ENCODE assay signal across 9 cellular contexts in genomic region chr20:38447931-38448675, GRCh38. TPM values are rescaled to one million over a fixed set of nuclear protein-coding genes. Genes with fewer than 3 reads are reported as not detected.
DNase-seq lines count a peak whose midpoint lies in the region; ATAC-seq, FAIRE-seq and TF ChIP-seq lines count a peak whose summit lies in the region.
"Had no signal": no experiment of that assay in that cellular context is flagged by ENCODE, and none has a peak within 500 bp of the region (broad histone marks: within the 10 kb centered on the region; RNA-seq: fewer than 3 reads in every experiment).

No MANE protein-coding gene starts in this region.

- DNase-seq in HL-60 (ENCODE audit: low read depth in 1 of 2, low spot score in 1 of 2) (peak; percentile 21 to 35), NCI-H510A (lab: John Stamatoyannopoulos, UW) (no peak), RCC 7860 (ENCODE audit: low spot score) (no peak)
- DNase-seq in activated CD4-positive, alpha-beta memory T cell treated with anti-CD3 and anti-CD28 coated beads for 36 hours = no peak

- H3K27ac Mint-ChIP-seq in activated CD4-positive, alpha-beta memory T cell treated with anti-CD3 and anti-CD28 coated beads for 36 hours = peak overlapping the region; percentile 52

- no peak for TF ChIP-seq CTCF in HL-60 (IDR thresholded peaks at IDR 0.05; ENCODE audit: insufficient read depth, low read length)

- no peaks in the 10 kb centered on the region for H3K27me3 Mint-ChIP-seq in activated CD4-positive, alpha-beta memory T cell treated with anti-CD3 and anti-CD28 coated beads for 36 hours

- H3K4me3 Mint-ChIP-seq in activated CD4-positive, alpha-beta memory T cell treated with anti-CD3 and anti-CD28 coated beads for 36 hours = peak overlapping the region; percentile 76

- FAIRE-seq in RCC 7860 (lab: Jason Lieb, UNC) = no peak

- H3K36me3 ChIP-seq in ES-I3 (ENCODE audit: insufficient read depth, low read length) (peaks cover 10% of the 10 kb centered on the region; the same call in 1 of the 2 replicates), mucosa of stomach (ENCODE audit: control insufficient read depth, insufficient read depth, low read length) (peaks cover 4% of the 10 kb centered on the region)

- H3K27ac ChIP-seq in HL-60 (replicated peaks) = no peak overlapping the region

- H3K4me1 ChIP-seq in ES-I3 (ENCODE audit: insufficient read depth, low read length) (peaks cover 5% of the 10 kb centered on the region; the same call in 1 of the 2 replicates), mucosa of stomach (ENCODE audit: control insufficient read depth, insufficient read depth, low read length) (peaks cover 23% of the 10 kb centered on the region)

- POLR2A ChIA-PET in activated CD4-positive, alpha-beta memory T cell treated with anti-CD3 and anti-CD28 coated beads for 36 hours (lab: Charles Lee) = interaction anchor here (0.5 to 6.4 kb wide), 3 partner anchors 14 to 24 kb away, joined by 3 to 100 read pairs (median 4); partner anchors contain the start of genes RALGAPB and SNHG17

- intact Hi-C loops in activated CD4-positive, alpha-beta memory T cell treated with anti-CD3 and anti-CD28 coated beads for 36 hours (cut with micrococcal nuclease) = no loop called here

- H3K27me3 ChIP-seq in HL-60 (ENCODE audit: insufficient read depth, poor library complexity, severe bottlenecking) (no peaks in the 10 kb centered on the region), mucosa of stomach (ENCODE audit: control insufficient read depth, insufficient read depth, low read length) (no peaks in the 10 kb centered on the region)
- H3K27me3 ChIP-seq: tibial nerve had no signal

- H3K36me3 Mint-ChIP-seq in activated CD4-positive, alpha-beta memory T cell treated with anti-CD3 and anti-CD28 coated beads for 36 hours = peaks cover 22% of the 10 kb centered on the region

- H3K9ac ChIP-seq in ES-I3 (ENCODE audit: low read depth, low read length) (peak overlapping the region; percentile 100; the same call in 1 of the 2 replicates), mucosa of stomach (ENCODE audit: low read length) (peak overlapping the region; percentile 24)

- CTCF ChIA-PET in activated CD4-positive, alpha-beta memory T cell treated with anti-CD3 and anti-CD28 coated beads for 36 hours (lab: Charles Lee) = interaction anchor here (0.8 to 4.4 kb wide), 4 partner anchors 10 to 23 kb away, joined by 4 to 141 read pairs (median 37); partner anchors contain the start of genes RALGAPB and SNHG17

- no peaks in the 10 kb centered on the region for H3K9me3 ChIP-seq in ES-I3 (ENCODE audit: control insufficient read depth, insufficient read depth, low read length)
- H3K9me3 ChIP-seq in mucosa of stomach (ENCODE audit: control insufficient read depth, low read length) = no peaks in the 10 kb centered on the region
- H3K9me3 ChIP-seq: tibial nerve had no signal

- no peaks in the 10 kb centered on the region for H3K9me3 Mint-ChIP-seq in activated CD4-positive, alpha-beta memory T cell treated with anti-CD3 and anti-CD28 coated beads for 36 hours

- no peak overlapping the region for H3K4me3 ChIP-seq in HL-60 (replicated peaks; ENCODE audit: insufficient read depth, low read length)
- H3K4me3 ChIP-seq in mucosa of stomach (ENCODE audit: low read length) = no peak overlapping the region

- H3K4me1 Mint-ChIP-seq in activated CD4-positive, alpha-beta memory T cell treated with anti-CD3 and anti-CD28 coated beads for 36 hours (ENCODE audit: low read depth) = peaks cover 30% of the 10 kb centered on the region

- ATAC-seq in GM21737 (IDR thresholded peaks at IDR 0.05; ENCODE audit: unreplicated experiment) (no peak), GM21526 (IDR thresholded peaks at IDR 0.05; ENCODE audit: low FRiP score, unreplicated experiment) (no peak)

RNA-seq across cellular contexts. Expression of gene SNHG17, which starts 13.0 kb away (rescaled TPM):
- 10 to 100 TPM; 55.4 to 55.6 TPM for total RNA-seq in activated CD4-positive, alpha-beta memory T cell treated with anti-CD3 and anti-CD28 coated beads for 36 hours

RNA-seq across cellular contexts. Expression of gene RALGAPB, which starts 24.5 kb away (rescaled TPM):
- total RNA-seq in activated CD4-positive, alpha-beta memory T cell treated with anti-CD3 and anti-CD28 coated beads for 36 hours = 10 to 100 TPM; 25.7 to 25.8 TPM

Comparison
In these comparisons a context has a peak if more than half of its experiments do, and no peak if none do; other contexts are left out.
1. DNase-seq: peak in HL-60 (2 of 2); none in activated CD4-positive, alpha-beta memory T cell treated with anti-CD3 and anti-CD28 coated beads for 36 hours (single experiment), NCI-H510A (single experiment) and RCC 7860 (single experiment).